In the genomic region with DNA sequence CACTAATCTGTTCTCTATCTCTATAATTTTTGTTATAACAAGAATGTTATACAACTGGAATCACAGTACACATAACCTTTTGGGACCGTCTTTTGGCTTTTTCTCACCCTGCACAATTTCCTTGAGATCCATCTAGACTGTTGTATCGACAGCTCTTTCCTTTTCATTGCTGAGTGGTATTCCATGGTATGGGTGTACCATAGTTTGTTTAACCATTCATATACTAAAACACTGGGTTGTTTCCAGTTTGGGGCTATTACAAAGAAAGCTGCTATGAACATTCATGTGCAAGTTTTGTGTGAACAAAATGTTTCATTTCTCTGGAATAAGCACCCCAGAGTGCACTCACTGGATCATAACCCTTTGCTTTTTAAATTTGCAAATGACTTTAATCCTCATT, we compare ENCODE assay signal across 3 cellular contexts.
TF ChIP-seq lines count a peak whose summit lies in the region.

No MANE protein-coding gene starts in this region.

TF ChIP-seq in SK-N-SH treated with all-trans-retinoic acid at 6 μM for 48 hours, 23 proteins besides CTCF, POLR2A, EP300 and RAD21:
- peak; percentile 94 for TF ChIP-seq ZNF8 (CRISPR knock-in tag; IDR thresholded peaks at IDR 0.05)
- TF ChIP-seq, protein P1, sequence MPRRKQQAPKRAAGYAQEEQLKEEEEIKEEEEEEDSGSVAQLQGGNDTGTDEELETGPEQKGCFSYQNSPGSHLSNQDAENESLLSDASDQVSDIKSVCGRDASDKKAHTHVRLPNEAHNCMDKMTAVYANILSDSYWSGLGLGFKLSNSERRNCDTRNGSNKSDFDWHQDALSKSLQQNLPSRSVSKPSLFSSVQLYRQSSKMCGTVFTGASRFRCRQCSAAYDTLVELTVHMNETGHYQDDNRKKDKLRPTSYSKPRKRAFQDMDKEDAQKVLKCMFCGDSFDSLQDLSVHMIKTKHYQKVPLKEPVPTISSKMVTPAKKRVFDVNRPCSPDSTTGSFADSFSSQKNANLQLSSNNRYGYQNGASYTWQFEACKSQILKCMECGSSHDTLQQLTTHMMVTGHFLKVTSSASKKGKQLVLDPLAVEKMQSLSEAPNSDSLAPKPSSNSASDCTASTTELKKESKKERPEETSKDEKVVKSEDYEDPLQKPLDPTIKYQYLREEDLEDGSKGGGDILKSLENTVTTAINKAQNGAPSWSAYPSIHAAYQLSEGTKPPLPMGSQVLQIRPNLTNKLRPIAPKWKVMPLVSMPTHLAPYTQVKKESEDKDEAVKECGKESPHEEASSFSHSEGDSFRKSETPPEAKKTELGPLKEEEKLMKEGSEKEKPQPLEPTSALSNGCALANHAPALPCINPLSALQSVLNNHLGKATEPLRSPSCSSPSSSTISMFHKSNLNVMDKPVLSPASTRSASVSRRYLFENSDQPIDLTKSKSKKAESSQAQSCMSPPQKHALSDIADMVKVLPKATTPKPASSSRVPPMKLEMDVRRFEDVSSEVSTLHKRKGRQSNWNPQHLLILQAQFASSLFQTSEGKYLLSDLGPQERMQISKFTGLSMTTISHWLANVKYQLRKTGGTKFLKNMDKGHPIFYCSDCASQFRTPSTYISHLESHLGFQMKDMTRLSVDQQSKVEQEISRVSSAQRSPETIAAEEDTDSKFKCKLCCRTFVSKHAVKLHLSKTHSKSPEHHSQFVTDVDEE (CRISPR knock-in tag; IDR thresholded peaks at IDR 0.05): no peak

TF ChIP-seq in SK-N-SH, 30 proteins besides CTCF, POLR2A, EP300 and RAD21:
- TF ChIP-seq, protein P2, sequence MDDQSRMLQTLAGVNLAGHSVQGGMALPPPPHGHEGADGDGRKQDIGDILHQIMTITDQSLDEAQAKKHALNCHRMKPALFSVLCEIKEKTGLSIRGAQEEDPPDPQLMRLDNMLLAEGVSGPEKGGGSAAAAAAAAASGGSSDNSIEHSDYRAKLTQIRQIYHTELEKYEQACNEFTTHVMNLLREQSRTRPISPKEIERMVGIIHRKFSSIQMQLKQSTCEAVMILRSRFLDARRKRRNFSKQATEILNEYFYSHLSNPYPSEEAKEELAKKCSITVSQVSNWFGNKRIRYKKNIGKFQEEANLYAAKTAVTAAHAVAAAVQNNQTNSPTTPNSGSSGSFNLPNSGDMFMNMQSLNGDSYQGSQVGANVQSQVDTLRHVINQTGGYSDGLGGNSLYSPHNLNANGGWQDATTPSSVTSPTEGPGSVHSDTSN (IDR thresholded peaks at IDR 0.05): no peak
- TF ChIP-seq, protein P3, sequence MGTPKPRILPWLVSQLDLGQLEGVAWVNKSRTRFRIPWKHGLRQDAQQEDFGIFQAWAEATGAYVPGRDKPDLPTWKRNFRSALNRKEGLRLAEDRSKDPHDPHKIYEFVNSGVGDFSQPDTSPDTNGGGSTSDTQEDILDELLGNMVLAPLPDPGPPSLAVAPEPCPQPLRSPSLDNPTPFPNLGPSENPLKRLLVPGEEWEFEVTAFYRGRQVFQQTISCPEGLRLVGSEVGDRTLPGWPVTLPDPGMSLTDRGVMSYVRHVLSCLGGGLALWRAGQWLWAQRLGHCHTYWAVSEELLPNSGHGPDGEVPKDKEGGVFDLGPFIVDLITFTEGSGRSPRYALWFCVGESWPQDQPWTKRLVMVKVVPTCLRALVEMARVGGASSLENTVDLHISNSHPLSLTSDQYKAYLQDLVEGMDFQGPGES (IDR thresholded peaks at IDR 0.05; ENCODE audit: low read depth, low read length): no peak
- TF ChIP-seq, protein P4, sequence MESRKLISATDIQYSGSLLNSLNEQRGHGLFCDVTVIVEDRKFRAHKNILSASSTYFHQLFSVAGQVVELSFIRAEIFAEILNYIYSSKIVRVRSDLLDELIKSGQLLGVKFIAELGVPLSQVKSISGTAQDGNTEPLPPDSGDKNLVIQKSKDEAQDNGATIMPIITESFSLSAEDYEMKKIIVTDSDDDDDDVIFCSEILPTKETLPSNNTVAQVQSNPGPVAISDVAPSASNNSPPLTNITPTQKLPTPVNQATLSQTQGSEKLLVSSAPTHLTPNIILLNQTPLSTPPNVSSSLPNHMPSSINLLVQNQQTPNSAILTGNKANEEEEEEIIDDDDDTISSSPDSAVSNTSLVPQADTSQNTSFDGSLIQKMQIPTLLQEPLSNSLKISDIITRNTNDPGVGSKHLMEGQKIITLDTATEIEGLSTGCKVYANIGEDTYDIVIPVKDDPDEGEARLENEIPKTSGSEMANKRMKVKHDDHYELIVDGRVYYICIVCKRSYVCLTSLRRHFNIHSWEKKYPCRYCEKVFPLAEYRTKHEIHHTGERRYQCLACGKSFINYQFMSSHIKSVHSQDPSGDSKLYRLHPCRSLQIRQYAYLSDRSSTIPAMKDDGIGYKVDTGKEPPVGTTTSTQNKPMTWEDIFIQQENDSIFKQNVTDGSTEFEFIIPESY (IDR thresholded peaks at IDR 0.05; ENCODE audit: borderline replicate concordance, low read depth): no peak
- TF ChIP-seq NFIC (IDR thresholded peaks at IDR 0.05; ENCODE audit: borderline replicate concordance): no peak
- no peak for TF ChIP-seq RCOR1 (IDR thresholded peaks at IDR 0.05; ENCODE audit: low read length)
- TF ChIP-seq TEAD4 (IDR thresholded peaks at IDR 0.05; ENCODE audit: borderline replicate concordance, insufficient read depth): no peak
- TF ChIP-seq FOSL2 (IDR thresholded peaks at IDR 0.05; ENCODE audit: borderline replicate concordance, low read depth): no peak
- no peak for TF ChIP-seq MEF2A (IDR thresholded peaks at IDR 0.05; ENCODE audit: borderline replicate concordance, low read depth)
- TF ChIP-seq, protein P5, sequence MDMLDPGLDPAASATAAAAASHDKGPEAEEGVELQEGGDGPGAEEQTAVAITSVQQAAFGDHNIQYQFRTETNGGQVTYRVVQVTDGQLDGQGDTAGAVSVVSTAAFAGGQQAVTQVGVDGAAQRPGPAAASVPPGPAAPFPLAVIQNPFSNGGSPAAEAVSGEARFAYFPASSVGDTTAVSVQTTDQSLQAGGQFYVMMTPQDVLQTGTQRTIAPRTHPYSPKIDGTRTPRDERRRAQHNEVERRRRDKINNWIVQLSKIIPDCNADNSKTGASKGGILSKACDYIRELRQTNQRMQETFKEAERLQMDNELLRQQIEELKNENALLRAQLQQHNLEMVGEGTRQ (IDR thresholded peaks at IDR 0.05; ENCODE audit: borderline replicate concordance, low read depth, low read length): no peak
- TF ChIP-seq, protein P6, sequence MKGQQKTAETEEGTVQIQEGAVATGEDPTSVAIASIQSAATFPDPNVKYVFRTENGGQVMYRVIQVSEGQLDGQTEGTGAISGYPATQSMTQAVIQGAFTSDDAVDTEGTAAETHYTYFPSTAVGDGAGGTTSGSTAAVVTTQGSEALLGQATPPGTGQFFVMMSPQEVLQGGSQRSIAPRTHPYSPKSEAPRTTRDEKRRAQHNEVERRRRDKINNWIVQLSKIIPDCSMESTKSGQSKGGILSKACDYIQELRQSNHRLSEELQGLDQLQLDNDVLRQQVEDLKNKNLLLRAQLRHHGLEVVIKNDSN (IDR thresholded peaks at IDR 0.05; ENCODE audit: borderline replicate concordance, low read depth): no peak
- no peak for TF ChIP-seq MXI1 (IDR thresholded peaks at IDR 0.05; ENCODE audit: low read depth, low read length)
- no peak for TF ChIP-seq FOXM1 (IDR thresholded peaks at IDR 0.05; ENCODE audit: low read depth)
- TF ChIP-seq TCF12 (IDR thresholded peaks at IDR 0.05): no peak
- TF ChIP-seq SIN3A (IDR thresholded peaks at IDR 0.05; ENCODE audit: borderline replicate concordance, low read depth, low read length): no peak

TF ChIP-seq in K562, 482 proteins besides CTCF, POLR2A, EP300 and RAD21:
- no peak for TF ChIP-seq GABPA (tag; conservative IDR thresholded peaks at IDR 0.05; ENCODE audit: low read depth)
- no peak for TF ChIP-seq ASH1L (IDR thresholded peaks at IDR 0.05; ENCODE audit: borderline replicate concordance, low read depth, partially characterized antibody)
- no peak for TF ChIP-seq ZNF263 (CRISPR knock-in tag; IDR thresholded peaks at IDR 0.05; ENCODE audit: borderline replicate concordance)
- TF ChIP-seq, protein P7, sequence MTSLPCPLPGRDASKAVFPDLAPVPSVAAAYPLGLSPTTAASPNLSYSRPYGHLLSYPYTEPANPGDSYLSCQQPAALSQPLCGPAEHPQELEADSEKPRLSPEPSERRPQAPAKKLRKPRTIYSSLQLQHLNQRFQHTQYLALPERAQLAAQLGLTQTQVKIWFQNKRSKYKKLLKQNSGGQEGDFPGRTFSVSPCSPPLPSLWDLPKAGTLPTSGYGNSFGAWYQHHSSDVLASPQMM (CRISPR knock-in tag; IDR thresholded peaks at IDR 0.05): no peak
- no peak for TF ChIP-seq CREB1 (IDR thresholded peaks at IDR 0.05)
- TF ChIP-seq CREB1 (CRISPR knock-in tag; IDR thresholded peaks at IDR 0.05): no peak
- TF ChIP-seq ZNF146 (CRISPR knock-in tag; IDR thresholded peaks at IDR 0.05; ENCODE audit: unreplicated experiment): peak; percentile 34
